37 cellular contexts compared by ENCODE assay signal in the genomic region with DNA sequence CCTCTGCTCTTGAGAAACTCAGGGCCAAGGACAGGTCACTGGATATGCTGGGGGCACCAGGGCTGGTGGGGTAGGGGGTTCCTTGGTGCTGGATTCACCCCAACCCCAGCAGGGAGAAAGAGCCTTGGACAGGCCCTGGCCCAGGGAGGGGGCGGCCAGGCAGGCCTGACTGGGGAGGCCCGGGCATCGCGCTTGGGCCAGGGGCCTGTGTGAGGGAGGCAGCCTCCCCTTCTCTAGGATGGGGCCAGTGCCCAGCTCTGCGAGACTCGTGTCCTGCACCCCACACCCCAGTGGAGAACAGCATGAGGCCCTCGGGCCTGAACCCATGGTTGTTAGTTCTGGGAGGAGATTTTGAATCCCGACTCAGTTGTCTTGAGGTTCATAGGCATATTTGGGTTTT.
"Had no signal": no experiment of that assay in that cellular context is flagged by ENCODE, and none has a peak within 500 bp of the region (broad histone marks: within the 10 kb centered on the region; RNA-seq: fewer than 3 reads in every experiment).

No MANE protein-coding gene starts in this region.

- H3K36me3 Mint-ChIP-seq: activated naive CD4-positive, alpha-beta T cell treated with anti-CD3 and anti-CD28 coated beads, Interleukin-2, amount 10 ng/mL, durations not matched to agents 7 days and 5 days; activated naive CD4-positive, alpha-beta T cell treated with anti-CD3 and anti-CD28 coated beads, Interleukin-2, amount 50 U/mL, for 24 hours; activated naive CD8-positive, alpha-beta T cell; activated naive CD8-positive, alpha-beta T cell treated with anti-CD3 and anti-CD28 coated beads for 36 hours; brain had no signal

- ATAC-seq: activated naive CD4-positive, alpha-beta T cell treated with anti-CD3 and anti-CD28 coated beads, Interleukin-2, amount 50 U/mL, for 72 hours; activated naive CD8-positive, alpha-beta T cell treated with anti-CD3 and anti-CD28 coated beads, Interleukin-2, amount 50 U/mL, for 24 hours; activated T-cell treated with anti-CD3 and anti-CD28 coated beads, Interleukin-2, amount 50 U/mL, for 4 hours; activated T-cell treated with anti-CD3 and anti-CD28 coated beads, Interleukin-2, amount 50 U/mL, for 72 hours; activated T-helper 17 cell treated with anti-CD3 and anti-CD28 coated beads, Interleukin-2, amount 50 U/mL, for 72 hours; body of pancreas had no signal

- H3K36me3 ChIP-seq: adrenal gland, ascending aorta, brain microvascular endothelial cell, breast epithelium, cardiac muscle cell had no signal

- H3K27me3 Mint-ChIP-seq: activated naive CD4-positive, alpha-beta T cell treated with anti-CD3 and anti-CD28 coated beads, Interleukin-2, amount 10 ng/mL, durations not matched to agents 7 days and 5 days; activated naive CD4-positive, alpha-beta T cell treated with anti-CD3 and anti-CD28 coated beads, Interleukin-2, amount 50 U/mL, for 24 hours; activated naive CD8-positive, alpha-beta T cell; activated naive CD8-positive, alpha-beta T cell treated with anti-CD3 and anti-CD28 coated beads for 36 hours; activated naive CD8-positive, alpha-beta T cell treated with anti-CD3 and anti-CD28 coated beads, Interleukin-2, amount 10 ng/mL, durations not matched to agents 7 days and 5 days; activated naive CD8-positive, alpha-beta T cell treated with anti-CD3 and anti-CD28 coated beads, Interleukin-2, amount 50 U/mL, for 24 hours; activated T-cell treated with anti-CD3 and anti-CD28 coated beads, Interleukin-2, amount 50 U/mL, for 24 hours; activated T-helper 17 cell treated with anti-CD3 and anti-CD28 coated beads, Interleukin-2, amount 50 U/mL, for 72 hours; central memory CD8-positive, alpha-beta T cell had no signal

- H3K4me1 Mint-ChIP-seq: activated naive CD4-positive, alpha-beta T cell treated with anti-CD3 and anti-CD28 coated beads, Interleukin-2, amount 10 ng/mL, durations not matched to agents 7 days and 5 days; activated naive CD4-positive, alpha-beta T cell treated with anti-CD3 and anti-CD28 coated beads, Interleukin-2, amount 50 U/mL, for 24 hours; activated naive CD8-positive, alpha-beta T cell treated with anti-CD3 and anti-CD28 coated beads for 36 hours; activated naive CD8-positive, alpha-beta T cell treated with anti-CD3 and anti-CD28 coated beads, Interleukin-2, amount 10 ng/mL, durations not matched to agents 7 days and 5 days; activated naive CD8-positive, alpha-beta T cell treated with anti-CD3 and anti-CD28 coated beads, Interleukin-2, amount 50 U/mL, for 24 hours; activated T-helper 17 cell treated with anti-CD3 and anti-CD28 coated beads, Interleukin-2, amount 50 U/mL, for 72 hours; brain; central memory CD8-positive, alpha-beta T cell had no signal

- H3K4me1 ChIP-seq: adrenal gland, ascending aorta, body of pancreas, breast epithelium had no signal

- H3K27ac Mint-ChIP-seq: activated naive CD4-positive, alpha-beta T cell treated with anti-CD3 and anti-CD28 coated beads for 36 hours; activated naive CD4-positive, alpha-beta T cell treated with anti-CD3 and anti-CD28 coated beads, Interleukin-2, amount 10 ng/mL, durations not matched to agents 7 days and 5 days; activated naive CD4-positive, alpha-beta T cell treated with anti-CD3 and anti-CD28 coated beads, Interleukin-2, amount 50 U/mL, for 24 hours; activated naive CD4-positive, alpha-beta T cell treated with anti-CD3 and anti-CD28 coated beads, Interleukin-2, amount 50 U/mL, for 72 hours; activated naive CD8-positive, alpha-beta T cell; activated naive CD8-positive, alpha-beta T cell treated with anti-CD3 and anti-CD28 coated beads for 36 hours; activated naive CD8-positive, alpha-beta T cell treated with anti-CD3 and anti-CD28 coated beads, Interleukin-2, amount 10 ng/mL, durations not matched to agents 7 days and 5 days; activated naive CD8-positive, alpha-beta T cell treated with anti-CD3 and anti-CD28 coated beads, Interleukin-2, amount 50 U/mL, for 24 hours; activated T-cell treated with anti-CD3 and anti-CD28 coated beads, Interleukin-2, amount 50 U/mL, for 24 hours; activated T-cell treated with anti-CD3 and anti-CD28 coated beads, Interleukin-2, amount 50 U/mL, for 72 hours; activated T-helper 1 cell treated with anti-CD3 and anti-CD28 coated beads, Interleukin-12 subunit alpha, Interleukin-12 subunit beta, Interleukin-2, Interleukin-4 antibody, amounts not matched to agents 30 ng/mL and 10 ng/mL and 1 ng/mL, durations not matched to agents 14 hours and 24 hours and 36 hours; activated T-helper 17 cell treated with anti-CD3 and anti-CD28 coated beads, Interleukin-2, amount 50 U/mL, for 72 hours; activated T-helper 2 cell treated with anti-CD3 and anti-CD28 coated beads, Interferon-gamma antibody, Interleukin-2, Interleukin-4, amounts not matched to agents 10 μg/mL and 5 μg/mL and 100 μg/mL, durations not matched to agents 14 hours and 24 hours and 36 hours; brain had no signal

- H3K27me3 ChIP-seq: adrenal gland, ascending aorta, body of pancreas, brain microvascular endothelial cell, breast epithelium, cardiac muscle cell had no signal

- H3K9me3 ChIP-seq: adrenal gland had no signal

- H3K27ac ChIP-seq: adrenal gland, ascending aorta, body of pancreas, brain microvascular endothelial cell, breast epithelium, cardiac muscle cell had no signal

- H3K4me3 Mint-ChIP-seq: activated naive CD4-positive, alpha-beta T cell treated with anti-CD3 and anti-CD28 coated beads for 36 hours; activated naive CD4-positive, alpha-beta T cell treated with anti-CD3 and anti-CD28 coated beads, Interleukin-2, amount 10 ng/mL, durations not matched to agents 7 days and 5 days; activated naive CD4-positive, alpha-beta T cell treated with anti-CD3 and anti-CD28 coated beads, Interleukin-2, amount 50 U/mL, for 24 hours; activated naive CD8-positive, alpha-beta T cell; activated naive CD8-positive, alpha-beta T cell treated with anti-CD3 and anti-CD28 coated beads for 36 hours; activated naive CD8-positive, alpha-beta T cell treated with anti-CD3 and anti-CD28 coated beads, Interleukin-2, amount 10 ng/mL, durations not matched to agents 7 days and 5 days; activated naive CD8-positive, alpha-beta T cell treated with anti-CD3 and anti-CD28 coated beads, Interleukin-2, amount 50 U/mL, for 24 hours; activated T-cell treated with anti-CD3 and anti-CD28 coated beads, Interleukin-2, amount 50 U/mL, for 24 hours; activated T-cell treated with anti-CD3 and anti-CD28 coated beads, Interleukin-2, amount 50 U/mL, for 4 hours; activated T-cell treated with anti-CD3 and anti-CD28 coated beads, Interleukin-2, amount 50 U/mL, for 72 hours; activated T-helper 1 cell treated with anti-CD3 and anti-CD28 coated beads, Interleukin-12 subunit alpha, Interleukin-12 subunit beta, Interleukin-2, Interleukin-4 antibody, amounts not matched to agents 30 ng/mL and 10 ng/mL and 1 ng/mL, durations not matched to agents 14 hours and 24 hours and 36 hours; activated T-helper 17 cell treated with anti-CD3 and anti-CD28 coated beads, Interleukin-2, amount 50 U/mL, for 72 hours; brain; central memory CD8-positive, alpha-beta T cell had no signal

- H3K4me3 ChIP-seq: adrenal gland, ascending aorta, body of pancreas, breast epithelium, cardiac muscle cell had no signal

- DNase-seq: activated effector memory CD4-positive, alpha-beta T cell treated with anti-CD3 and anti-CD28 coated beads, Interleukin-2, amount 50 U/mL, for 16 hours; activated effector memory CD4-positive, alpha-beta T cell treated with Interleukin-2 at 50 U/mL for 16 hours; activated gamma-delta T cell; activated gamma-delta T cell treated with Interleukin-2 at 50 U/mL for 16 hours; activated naive CD4-positive, alpha-beta T cell; activated naive CD4-positive, alpha-beta T cell treated with anti-CD3 and anti-CD28 coated beads for 36 hours; activated naive CD4-positive, alpha-beta T cell treated with anti-CD3 and anti-CD28 coated beads, Interleukin-2, amount 10 ng/mL, durations not matched to agents 7 days and 5 days; activated naive CD4-positive, alpha-beta T cell treated with anti-CD3 and anti-CD28 coated beads, Interleukin-2, amount 50 U/mL, for 16 hours; activated naive CD4-positive, alpha-beta T cell treated with Interleukin-2 at 50 U/mL for 16 hours; activated naive CD8-positive, alpha-beta T cell treated with anti-CD3 and anti-CD28 coated beads for 36 hours; activated naive CD8-positive, alpha-beta T cell treated with anti-CD3 and anti-CD28 coated beads, Interleukin-2, amount 10 ng/mL, durations not matched to agents 7 days and 5 days; activated naive CD8-positive, alpha-beta T cell treated with anti-CD3 and anti-CD28 coated beads, Interleukin-2, amount 50 U/mL, for 24 hours; activated T-cell treated with anti-CD3 and anti-CD28 coated beads, Interleukin-2, amount 50 U/mL, for 1 hour; activated T-cell treated with anti-CD3 and anti-CD28 coated beads, Interleukin-2, amount 50 U/mL, for 24 hours; activated T-cell treated with anti-CD3 and anti-CD28 coated beads, Interleukin-2, amount 50 U/mL, for 4 hours; activated T-cell treated with anti-CD3 and anti-CD28 coated beads, Interleukin-2, amount 50 U/mL, for 48 hours; activated T-cell treated with anti-CD3 and anti-CD28 coated beads, Interleukin-2, amount 50 U/mL, for 72 hours; adrenal gland; amniotic stem cell; amygdala; anterior cingulate cortex; body of pancreas; brain microvascular endothelial cell; caudate nucleus; central memory CD4-positive, alpha-beta T cell; cerebellar nuclear complex had no signal
